9 cellular contexts compared by ENCODE assay signal in the genomic region with DNA sequence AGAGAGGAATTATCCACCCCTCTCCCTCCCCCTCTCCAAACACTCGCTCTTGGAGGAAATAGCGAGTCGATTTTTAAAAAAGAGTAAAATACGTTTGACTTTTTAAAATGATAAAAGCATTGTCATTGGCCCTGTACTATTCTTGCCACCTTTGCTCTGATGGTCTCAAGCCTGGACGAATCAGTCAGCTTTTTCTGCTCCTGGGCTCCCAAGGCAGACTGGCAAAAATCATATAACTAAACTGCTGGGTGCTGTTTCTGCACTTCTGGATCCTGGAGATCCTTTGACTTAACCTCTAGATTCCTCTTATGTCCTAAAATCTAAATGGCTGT. TPM values are rescaled to one million over a fixed set of nuclear protein-coding genes. Genes with fewer than 3 reads are reported as not detected.
A peak's percentile ranks its signal among the peaks of the same experiment; 100 is the strongest.
DNase-seq lines count a peak whose midpoint lies in the region; ATAC-seq and TF ChIP-seq lines count a peak whose summit lies in the region.
"Had no signal": no experiment of that assay in that cellular context is flagged by ENCODE, and none has a peak within 500 bp of the region (broad histone marks: within the 10 kb centered on the region; RNA-seq: fewer than 3 reads in every experiment).

No MANE protein-coding gene starts in this region.

- H3K36me3 Mint-ChIP-seq in progenitor cell of endocrine pancreas (ENCODE audit: insufficient read depth): peaks cover 5% of the 10 kb centered on the region
- H3K36me3 Mint-ChIP-seq: activated CD4-positive, alpha-beta memory T cell treated with anti-CD3 and anti-CD28 coated beads for 36 hours had no signal

- DNase-seq in BJ (ENCODE audit: low read depth) (no peak), Panc1 (ENCODE audit: low read depth, low spot score) (no peak), foreskin fibroblast (no peak), progenitor cell of endocrine pancreas (ENCODE audit: low spot score, unreplicated experiment) (no peak), NCI-H2171 (lab: John Stamatoyannopoulos, UW) (no peak)
- no peak for DNase-seq in stimulated activated naive CD4-positive, alpha-beta T cell (lab: John Stamatoyannopoulos, UW)
- DNase-seq: activated CD4-positive, alpha-beta memory T cell treated with anti-CD3 and anti-CD28 coated beads for 36 hours had no signal

- CTCF ChIA-PET in BJ (lab: Yijun Ruan, JAX) (interaction anchor here (1.2 to 1.5 kb wide), 2 partner anchors 76 to 287 kb away, joined by 4 read pairs; no protein-coding TSS in a partner anchor), Panc1 (lab: Charles Lee) (interaction anchor here (0.6 kb wide), 1 partner anchor 468 kb away, joined by 7 read pairs; no protein-coding TSS in a partner anchor)

- H3K27me3 Mint-ChIP-seq in progenitor cell of endocrine pancreas: no peaks in the 10 kb centered on the region

- POLR2A ChIA-PET in BJ (lab: Charles Lee): no interaction called here
- POLR2A ChIA-PET in Panc1 (lab: Charles Lee): no interaction called here

- no peaks in the 10 kb centered on the region for H3K27me3 ChIP-seq in BJ (ENCODE audit: control insufficient read depth, insufficient read depth, low read length)
- no peaks in the 10 kb centered on the region for H3K27me3 ChIP-seq in Panc1 (ENCODE audit: control insufficient read depth, insufficient read depth, low read length)

- no peaks in the 10 kb centered on the region for H3K36me3 ChIP-seq in BJ (ENCODE audit: control insufficient read depth, insufficient read depth, low read length)
- H3K36me3 ChIP-seq in Panc1 (ENCODE audit: control insufficient read depth, insufficient read depth, low read length): no peaks in the 10 kb centered on the region

- ATAC-seq in Panc1: no peak
- ATAC-seq in GM21423 (IDR thresholded peaks at IDR 0.05; ENCODE audit: unreplicated experiment): no peak
- ATAC-seq in HG03280 (IDR thresholded peaks at IDR 0.05; ENCODE audit: unreplicated experiment): no peak

- in situ Hi-C loops in Panc1 (cut with HindIII; ENCODE audit: low pct_unique_long_range_greater_than_20kb, low sequenced_read_pairs): no loop called here

- no peak for TF ChIP-seq CTCF in BJ (IDR thresholded peaks at IDR 0.05; ENCODE audit: insufficient read depth, low read depth, low read length)
- no peak for TF ChIP-seq CTCF in Panc1 (IDR thresholded peaks at IDR 0.05)
- no peak for TF ChIP-seq CTCF in foreskin fibroblast (IDR thresholded peaks at IDR 0.05; ENCODE audit: low read depth, low read length)
- no peak for TF ChIP-seq CTCF in progenitor cell of endocrine pancreas (IDR thresholded peaks at IDR 0.05; ENCODE audit: unreplicated experiment)

- peaks cover 17% of the 10 kb centered on the region for H3K4me1 ChIP-seq in Panc1 (ENCODE audit: control insufficient read depth, insufficient read depth, low read length)

- H3K4me3 ChIP-seq in BJ (ENCODE audit: low read depth, low read length) (peak overlapping the region; percentile 85), Panc1 (ENCODE audit: low read depth in 2 of 2, low read length in 2 of 2) (peak overlapping the region in 1 of 2 experiments; percentile 57; a peak in 2 of 4 replicates), foreskin fibroblast (ENCODE audit: low read depth in 1 of 2, low read length in 2 of 2) (peak overlapping the region; percentile 83 to 94)

- H3K9me3 ChIP-seq in Panc1 (ENCODE audit: control insufficient read depth, insufficient read depth, low read depth, low read length): no peaks in the 10 kb centered on the region

- H3K27ac ChIP-seq in Panc1 (ENCODE audit: low read length): peak overlapping the region; percentile 18; the same call in 1 of the 2 replicates

- peak overlapping the region; percentile 98 for H3K4me3 Mint-ChIP-seq in progenitor cell of endocrine pancreas (ENCODE audit: low read depth)

- H3K9me3 Mint-ChIP-seq in progenitor cell of endocrine pancreas (ENCODE audit: low read depth): no peaks in the 10 kb centered on the region
- H3K9me3 Mint-ChIP-seq: activated CD4-positive, alpha-beta memory T cell treated with anti-CD3 and anti-CD28 coated beads for 36 hours had no signal

- no TSS peak for BruUV-seq in Panc1 (replicated peaks; lab: Mats Ljungman, UMichigan)

- intact Hi-C loops in Panc1 (cut with micrococcal nuclease; ENCODE audit: unreplicated experiment): no loop called here

- peaks cover 21% of the 10 kb centered on the region for H3K4me1 Mint-ChIP-seq in progenitor cell of endocrine pancreas (ENCODE audit: low read depth)

- H3K27ac Mint-ChIP-seq in progenitor cell of endocrine pancreas: no peak overlapping the region
- H3K27ac Mint-ChIP-seq: activated CD4-positive, alpha-beta memory T cell treated with anti-CD3 and anti-CD28 coated beads for 36 hours had no signal

RNA-seq across cellular contexts. Expression of a gene that starts 1.7 kb away (rescaled TPM):
- polyA plus RNA-seq in BJ (2011; rRNA removed): 34.9 and 38.9 TPM in 2 replicates
- 31.6 and 41.5 TPM in 2 replicates for polyA minus RNA-seq in BJ (2011; rRNA and poly(A)+ RNA removed)
- total RNA-seq in Panc1 (2021; ENCODE audit: unreplicated experiment) (29.0 TPM), progenitor cell of endocrine pancreas (29.6 and 30.5 TPM in 2 replicates)
- 20.5 TPM for polyA plus RNA-seq in Panc1 (2012; ENCODE audit: insufficient read length)
